Comparison of ENCODE assay signal across 15 cellular contexts in the genomic region with DNA sequence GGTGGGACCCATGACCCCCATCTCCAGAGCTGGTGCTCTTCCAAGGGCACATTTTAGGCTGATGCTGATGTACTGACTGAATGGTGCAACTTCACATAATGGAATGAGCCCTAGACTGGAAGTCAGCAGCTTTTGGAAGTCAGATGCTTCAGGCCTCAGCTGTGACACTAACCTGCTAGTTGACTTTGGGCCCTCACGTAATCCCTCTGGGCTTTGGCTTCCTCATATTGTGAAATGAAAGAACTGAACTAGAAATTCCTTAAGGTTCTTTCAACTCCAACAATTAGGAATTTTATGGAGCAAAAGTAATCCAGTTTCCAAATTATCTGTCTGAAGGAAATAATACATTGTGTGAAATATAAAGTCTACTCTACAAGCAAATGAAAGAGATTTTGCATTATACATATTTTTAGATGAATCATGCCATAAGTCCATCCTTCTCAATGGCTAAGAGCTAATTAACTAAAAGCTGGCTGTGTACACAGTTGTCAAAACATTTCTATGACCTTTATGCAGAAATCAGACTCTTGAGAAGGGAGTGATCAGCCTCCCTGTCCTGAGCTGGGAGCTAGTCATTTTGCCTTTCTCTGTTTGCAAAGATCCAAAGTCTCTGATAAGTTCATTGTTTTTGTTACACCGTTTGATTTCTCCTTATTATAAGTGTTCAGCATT.
DNase-seq lines count a peak whose midpoint lies in the region; ATAC-seq and TF ChIP-seq lines count a peak whose summit lies in the region.
"Had no signal": no experiment of that assay in that cellular context is flagged by ENCODE, and none has a peak within 500 bp of the region (broad histone marks: within the 10 kb centered on the region; RNA-seq: fewer than 3 reads in every experiment).

No MANE protein-coding gene starts in this region.

- H3K27ac ChIP-seq in stomach: peak overlapping the region in 4 of 5 donors; percentile 51 to 82 (median 71)
- H3K27ac ChIP-seq: foreskin keratinocyte, pancreas had no signal

- H3K4me3 Mint-ChIP-seq in HFFc6: no peak overlapping the region
- no peak overlapping the region for H3K4me3 Mint-ChIP-seq in natural killer cell
- H3K4me3 Mint-ChIP-seq: activated CD4-positive, alpha-beta memory T cell treated with anti-CD3 and anti-CD28 coated beads for 36 hours; activated T-helper 17 cell treated with anti-CD3 and anti-CD28 coated beads, Interleukin-2, amount 50 U/mL, for 72 hours; CD4-positive, CD25-positive, alpha-beta regulatory T cell had no signal

- ATAC-seq in GM21447 (IDR thresholded peaks at IDR 0.05; ENCODE audit: unreplicated experiment): no peak
- no peak for ATAC-seq in natural killer cell
- ATAC-seq: activated T-helper 17 cell treated with anti-CD3 and anti-CD28 coated beads, Interleukin-2, amount 50 U/mL, for 72 hours had no signal

- H3K27me3 ChIP-seq in adipocyte (replicated peaks; ENCODE audit: control insufficient read depth, insufficient read depth, low read length) (no peaks in the 10 kb centered on the region), stomach (no peaks in the 10 kb centered on the region), BE2C (no peaks in the 10 kb centered on the region)
- H3K27me3 ChIP-seq: foreskin keratinocyte, pancreas had no signal

- H3K27ac Mint-ChIP-seq in HFFc6: peak overlapping the region; percentile 73
- no peak overlapping the region for H3K27ac Mint-ChIP-seq in natural killer cell
- H3K27ac Mint-ChIP-seq: activated CD4-positive, alpha-beta memory T cell treated with anti-CD3 and anti-CD28 coated beads for 36 hours; activated T-helper 17 cell treated with anti-CD3 and anti-CD28 coated beads, Interleukin-2, amount 50 U/mL, for 72 hours; CD4-positive, CD25-positive, alpha-beta regulatory T cell had no signal

- no peak for TF ChIP-seq CTCF in HFFc6 (IDR thresholded peaks at IDR 0.05)
- TF ChIP-seq CTCF in stomach (IDR thresholded peaks at IDR 0.05): no peak
- TF ChIP-seq CTCF in natural killer cell (IDR thresholded peaks at IDR 0.05): no peak
- no peak for TF ChIP-seq CTCF in BE2C (IDR thresholded peaks at IDR 0.05; ENCODE audit: low read depth, low read length)

- H3K4me3 ChIP-seq in adipocyte (ENCODE audit: low read length) (peak overlapping the region; percentile 17), stomach (no peak overlapping the region), BE2C (ENCODE audit: low read depth, low read length) (no peak overlapping the region)
- H3K4me3 ChIP-seq: pancreas had no signal

- H3K36me3 ChIP-seq in adipocyte (ENCODE audit: control insufficient read depth, insufficient read depth, low read length, severe bottlenecking) (peaks cover 8% of the 10 kb centered on the region), stomach (no peaks in the 10 kb centered on the region), BE2C (no peaks in the 10 kb centered on the region)
- H3K36me3 ChIP-seq: pancreas had no signal

- peaks cover 57% of the 10 kb centered on the region for H3K4me1 Mint-ChIP-seq in HFFc6 (ENCODE audit: low read depth)
- no peaks in the 10 kb centered on the region for H3K4me1 Mint-ChIP-seq in natural killer cell
- H3K4me1 Mint-ChIP-seq: activated T-helper 17 cell treated with anti-CD3 and anti-CD28 coated beads, Interleukin-2, amount 50 U/mL, for 72 hours; CD4-positive, CD25-positive, alpha-beta regulatory T cell had no signal

- no peak for TF ChIP-seq POLR2A in stomach (IDR thresholded peaks at IDR 0.05)

- peaks cover 5% of the 10 kb centered on the region for H3K9me3 ChIP-seq in adipocyte (ENCODE audit: control insufficient read depth, low read length)
- H3K9me3 ChIP-seq in stomach: peaks cover 0 to 4% (median 0%) of the 10 kb centered on the region in 4 donors
- no peaks in the 10 kb centered on the region for H3K9me3 ChIP-seq in BE2C
- H3K9me3 ChIP-seq: pancreas had no signal

- H3K27me3 Mint-ChIP-seq in HFFc6 (ENCODE audit: insufficient read depth) (no peaks in the 10 kb centered on the region), natural killer cell (ENCODE audit: low read depth in 2 of 2) (no peaks in the 10 kb centered on the region)
- H3K27me3 Mint-ChIP-seq: activated CD4-positive, alpha-beta memory T cell treated with anti-CD3 and anti-CD28 coated beads for 36 hours; activated T-helper 17 cell treated with anti-CD3 and anti-CD28 coated beads, Interleukin-2, amount 50 U/mL, for 72 hours; CD4-positive, CD25-positive, alpha-beta regulatory T cell had no signal

- H3K36me3 Mint-ChIP-seq in HFFc6 (ENCODE audit: low read depth) (no peaks in the 10 kb centered on the region), natural killer cell (no peaks in the 10 kb centered on the region)
- H3K36me3 Mint-ChIP-seq: activated CD4-positive, alpha-beta memory T cell treated with anti-CD3 and anti-CD28 coated beads for 36 hours; CD4-positive, CD25-positive, alpha-beta regulatory T cell had no signal

- WGBS in stomach, 5 donors: 36 to 67% (median 60%) methylated on average over 2 of the region's 2 CpGs

- DNase-seq in HFFc6: peak; percentile 11
- peak; percentile 42 for DNase-seq in adipocyte (ENCODE audit: low read depth)
- peak; percentile 17 for DNase-seq in kidney tubule cell (ENCODE audit: low spot score)
- no peak for DNase-seq in stomach
- no peak for DNase-seq in NCI-H2171 treated with DMSO at 0.1 percent for 48 hours (lab: John Stamatoyannopoulos, UW)
- DNase-seq in natural killer cell: no peak
- no peak for DNase-seq in BE2C
- DNase-seq: activated CD4-positive, alpha-beta memory T cell treated with anti-CD3 and anti-CD28 coated beads for 36 hours; aorta; CD4-positive, CD25-positive, alpha-beta regulatory T cell; pancreas; stimulated activated CD4-positive, alpha-beta T cell treated with anti-CD3 and anti-CD28 coated beads, Interleukin-15, amount 100 ng/mL, for 24 hours had no signal

- H3K4me1 ChIP-seq in adipocyte (ENCODE audit: control insufficient read depth, insufficient read depth, low read length) (peaks cover 56% of the 10 kb centered on the region), stomach (peaks cover 0 to 23% (median 2%) of the 10 kb centered on the region in 4 donors), BE2C (peaks cover 8% of the 10 kb centered on the region)
- H3K4me1 ChIP-seq: foreskin keratinocyte, pancreas had no signal

- H3K9me3 Mint-ChIP-seq in HFFc6: no peaks in the 10 kb centered on the region
- peaks cover 2 to 6% of the 10 kb centered on the region in 2 donors for H3K9me3 Mint-ChIP-seq in natural killer cell
- H3K9me3 Mint-ChIP-seq: activated CD4-positive, alpha-beta memory T cell treated with anti-CD3 and anti-CD28 coated beads for 36 hours had no signal

- intact Hi-C loops in stomach (cut with DNase I; ENCODE audit: low total_unique reads): no loop called here
- intact Hi-C loops in natural killer cell (cut with micrococcal nuclease): no loop called here

- TF ChIP-seq EP300 in stomach (IDR thresholded peaks at IDR 0.05): no peak

- peak overlapping the region; percentile 58 for H3K9ac ChIP-seq in adipocyte (ENCODE audit: low read length)

Comparison
In these comparisons a context has a peak if more than half of its experiments do, and no peak if none do; other contexts are left out.
1. DNase-seq: peak in HFFc6 (single experiment), adipocyte (single experiment) and kidney tubule cell (single experiment); none in stomach (single experiment), NCI-H2171 treated with DMSO at 0.1 percent for 48 hours (single experiment), natural killer cell (single experiment) and BE2C (single experiment).